Comparison of ENCODE assay signal across 19 cellular contexts in genomic region chr6:150696156-150696555, GRCh38.
DNase-seq lines count a peak whose midpoint lies in the region; ATAC-seq and TF ChIP-seq lines count a peak whose summit lies in the region.
"Had no signal": no experiment of that assay in that cellular context is flagged by ENCODE, and none has a peak within 500 bp of the region (broad histone marks: within the 10 kb centered on the region; RNA-seq: fewer than 3 reads in every experiment).

No MANE protein-coding gene starts in this region.

- H2BK12ac ChIP-seq in H9 (ENCODE audit: insufficient read length, low read depth, low read length), result no peak overlapping the region

- no peak overlapping the region for H2BK5ac ChIP-seq in H9 (ENCODE audit: insufficient read length, low read length)

- peaks cover 14 to 78% (median 41%) of the 10 kb centered on the region in 10 experiments for H3K4me1 ChIP-seq in BLaER1 treated with 17β-estradiol and CSF1 and Interleukin-3, amounts not matched to agents 10 nM and 100 nM
- H3K4me1 ChIP-seq in H9 (ENCODE audit: insufficient read depth, low read length) (no peaks in the 10 kb centered on the region), left lung (no peaks in the 10 kb centered on the region), aorta (ENCODE audit: control insufficient read depth in 1 of 2, insufficient read depth in 2 of 2, low read length in 2 of 2) (peaks cover 0 to 2% of the 10 kb centered on the region in 2 donors)

- H3K9me3 Mint-ChIP-seq in H9, result no peaks in the 10 kb centered on the region
- H3K9me3 Mint-ChIP-seq: activated naive CD4-positive, alpha-beta T cell treated with anti-CD3 and anti-CD28 coated beads, Interleukin-2, amount 10 ng/mL, durations not matched to agents 7 days and 5 days; effector memory CD8-positive, alpha-beta T cell had no signal

- peaks cover 2 to 9% of the 10 kb centered on the region in 2 experiments; a peak in 3 of 4 replicates for H3K4me1 Mint-ChIP-seq in H9
- H3K4me1 Mint-ChIP-seq: activated naive CD4-positive, alpha-beta T cell treated with anti-CD3 and anti-CD28 coated beads, Interleukin-2, amount 10 ng/mL, durations not matched to agents 7 days and 5 days had no signal

- no peaks in the 10 kb centered on the region for H3K36me3 ChIP-seq in BLaER1 treated with 17β-estradiol and CSF1 and Interleukin-3, amounts not matched to agents 10 nM and 100 nM
- H3K36me3 ChIP-seq in left lung (no peaks in the 10 kb centered on the region), aorta (ENCODE audit: control insufficient read depth in 1 of 2, insufficient read depth in 2 of 2, low read length in 1 of 2) (no peaks in the 10 kb centered on the region)
- H3K36me3 ChIP-seq: right atrium auricular region, thoracic aorta had no signal

- no peak overlapping the region for H3K4me3 ChIP-seq in BLaER1 treated with 17β-estradiol and CSF1 and Interleukin-3, amounts not matched to agents 10 nM and 100 nM
- H3K4me3 ChIP-seq in left lung, result no peak overlapping the region
- H3K4me3 ChIP-seq in aorta (ENCODE audit: low read length in 2 of 2), result no peak overlapping the region
- H3K4me3 ChIP-seq: right atrium auricular region, thoracic aorta had no signal

- no peak overlapping the region for H4K8ac ChIP-seq in H9 (replicated peaks; ENCODE audit: insufficient read length, low read depth, low read length)

- H3K27ac Mint-ChIP-seq in H9, result 0 out of 7 replicates have a peak overlapping the region, but pooled peaks of 1 of the 3 experiments have one; percentile 16
- H3K27ac Mint-ChIP-seq: activated naive CD4-positive, alpha-beta T cell treated with anti-CD3 and anti-CD28 coated beads, Interleukin-2, amount 10 ng/mL, durations not matched to agents 7 days and 5 days; effector memory CD8-positive, alpha-beta T cell had no signal

- H3K23ac ChIP-seq in H9 (ENCODE audit: insufficient read length, low read depth, low read length), result peak overlapping the region; percentile 95

- H3K14ac ChIP-seq in H9 (ENCODE audit: insufficient read depth, low read length), result no peak overlapping the region

- no peaks in the 10 kb centered on the region for H3K36me3 Mint-ChIP-seq in H9 (ENCODE audit: insufficient read depth in 1 of 3, low read depth in 3 of 3)
- H3K36me3 Mint-ChIP-seq: activated naive CD4-positive, alpha-beta T cell treated with anti-CD3 and anti-CD28 coated beads, Interleukin-2, amount 10 ng/mL, durations not matched to agents 7 days and 5 days had no signal

- H3K4me2 ChIP-seq in BLaER1 treated with 17β-estradiol and CSF1 and Interleukin-3, amounts not matched to agents 10 nM and 100 nM, result peak overlapping the region in 8 of 11 experiments; percentile 14 to 37 (median 19); a peak in 9 of 22 replicates
- no peak overlapping the region for H3K4me2 ChIP-seq in H9 (ENCODE audit: insufficient read depth, insufficient read length, low read length)

- no peak overlapping the region for H3K18ac ChIP-seq in H9 (ENCODE audit: insufficient read length, low read depth, low read length)

- intact Hi-C loops in left lung (cut with DNase I), result no loop called here
- intact Hi-C loops in aorta (cut with DNase I), result no loop called here

- H2BK120ac ChIP-seq in H9 (ENCODE audit: low read depth, low read length, poor library complexity, severe bottlenecking), result no peak overlapping the region

- H3K27ac ChIP-seq in BLaER1 treated with 17β-estradiol and CSF1 and Interleukin-3, amounts not matched to agents 10 nM and 100 nM, result no peak overlapping the region
- H3K27ac ChIP-seq in H9 (ENCODE audit: insufficient read length, low read depth, low read length) (no peak overlapping the region), left lung (no peak overlapping the region), aorta (ENCODE audit: low read depth in 1 of 2, low read length in 2 of 2) (no peak overlapping the region)
- H3K27ac ChIP-seq: right atrium auricular region, thoracic aorta, VCaP had no signal

- H4K5ac ChIP-seq in H9 (ENCODE audit: insufficient read length, low read depth, low read length), result no peak overlapping the region

- H2BK15ac ChIP-seq in H9 (ENCODE audit: low read depth, low read length), result no peak overlapping the region

- ATAC-seq in left lung (no peak), aorta (ENCODE audit: low FRiP score) (no peak)
- ATAC-seq: effector memory CD8-positive, alpha-beta T cell; PC-3 had no signal

- no peaks in the 10 kb centered on the region for H3K27me3 Mint-ChIP-seq in H9 (ENCODE audit: low read depth)
- H3K27me3 Mint-ChIP-seq: effector memory CD8-positive, alpha-beta T cell had no signal

- H3K9ac ChIP-seq in BLaER1 treated with 17β-estradiol and CSF1 and Interleukin-3, amounts not matched to agents 10 nM and 100 nM, result no peak overlapping the region
- H3K9ac ChIP-seq in H9 (ENCODE audit: extremely low read depth, insufficient read length, low read length), result no peak overlapping the region

- peaks cover 0 to 52% (median 0%) of the 10 kb centered on the region in 11 experiments; a peak in 6 of 22 replicates for H3K27me3 ChIP-seq in BLaER1 treated with 17β-estradiol and CSF1 and Interleukin-3, amounts not matched to agents 10 nM and 100 nM
- H3K27me3 ChIP-seq in H9 (ENCODE audit: insufficient read depth, low read length) (no peaks in the 10 kb centered on the region), left lung (no peaks in the 10 kb centered on the region), aorta (ENCODE audit: control insufficient read depth in 1 of 2, insufficient read depth in 2 of 2, low read length in 1 of 2) (no peaks in the 10 kb centered on the region)
- H3K27me3 ChIP-seq: right atrium auricular region had no signal

- no peaks in the 10 kb centered on the region for H3K79me2 ChIP-seq in H9 (ENCODE audit: insufficient read depth, low read length)

- H2AK5ac ChIP-seq in H9 (ENCODE audit: insufficient read length, low read length), result no peak overlapping the region

- no peaks in the 10 kb centered on the region for H3K23me2 ChIP-seq in H9 (ENCODE audit: insufficient read length, low read depth, low read length, poor library complexity, severe bottlenecking)

- peaks cover 0 to 5% (median 0%) of the 10 kb centered on the region in 11 experiments; a peak in 2 of 22 replicates for H4K20me1 ChIP-seq in BLaER1 treated with 17β-estradiol and CSF1 and Interleukin-3, amounts not matched to agents 10 nM and 100 nM
- H4K20me1 ChIP-seq in H9 (ENCODE audit: control insufficient read depth, insufficient read depth, insufficient read length), result no peaks in the 10 kb centered on the region

- no peak overlapping the region for H2AFZ ChIP-seq in H9 (ENCODE audit: low read length)

- H3T11ph ChIP-seq in H9 (ENCODE audit: low read length), result no peak overlapping the region

- H3K56ac ChIP-seq in H9 (ENCODE audit: insufficient read length, low read depth, low read length), result no peak overlapping the region

- DNase-seq in H9 (no peak), NCI-H524 (lab: John Stamatoyannopoulos, UW) (peak; percentile 79 to 95), mucosa of gallbladder (ENCODE audit: low spot score) (peak; percentile 25), left lung (no peak), aorta (no peak)
- DNase-seq in effector CD8-positive, alpha-beta T cell (lab: John Stamatoyannopoulos, UW), result no peak
- DNase-seq: activated CD4-positive, alpha-beta T cell treated with anti-CD3 and anti-CD28 coated beads, Interleukin-2, amount 50 U/mL, for 48 hours; activated naive CD4-positive, alpha-beta T cell treated with anti-CD3 and anti-CD28 coated beads, Interleukin-2, amount 10 ng/mL, durations not matched to agents 7 days and 5 days; activated T-cell treated with anti-CD3 and anti-CD28 coated beads for 4 hours; effector memory CD8-positive, alpha-beta T cell; head of caudate nucleus; NCI-H1436; NCI-H774; SHP77 treated with DMSO at 0.1 percent for 48 hours had no signal

- no peak overlapping the region for H4K91ac ChIP-seq in H9 (ENCODE audit: insufficient read length, low read depth, low read length)

- no CpG with 5 or more reads among the region's 7 CpGs for WGBS in H9 (ENCODE audit: extremely low coverage, insufficient read length, low lambda C conversion rate)
- WGBS in aorta, 2 donors, result 55 to 66% methylated on average over 7 of the region's 7 CpGs

- no peak overlapping the region for H3K4me3 Mint-ChIP-seq in H9
- H3K4me3 Mint-ChIP-seq: activated naive CD4-positive, alpha-beta T cell treated with anti-CD3 and anti-CD28 coated beads, Interleukin-2, amount 10 ng/mL, durations not matched to agents 7 days and 5 days; effector memory CD8-positive, alpha-beta T cell had no signal

- TF ChIP-seq CTCF in H9 (conservative IDR thresholded peaks at IDR 0.05) (no peak), left lung (IDR thresholded peaks at IDR 0.05) (no peak)

- H2BK20ac ChIP-seq in H9 (ENCODE audit: low read depth, low read length, poor library complexity, severe bottlenecking), result no peak overlapping the region

- no peaks in the 10 kb centered on the region for H3K9me3 ChIP-seq in BLaER1 treated with 17β-estradiol and CSF1 and Interleukin-3, amounts not matched to agents 10 nM and 100 nM (replicated peaks in 1 of 11)
- H3K9me3 ChIP-seq in H9 (ENCODE audit: control insufficient read depth, low read depth, low read length) (no peaks in the 10 kb centered on the region), left lung (no peaks in the 10 kb centered on the region), aorta (ENCODE audit: control insufficient read depth, low read length) (no peaks in the 10 kb centered on the region)
- H3K9me3 ChIP-seq: right atrium auricular region, thoracic aorta had no signal

- no peak overlapping the region for H3K4ac ChIP-seq in H9 (ENCODE audit: low read depth, low read length)

- no peaks in the 10 kb centered on the region for H3K79me1 ChIP-seq in H9 (ENCODE audit: insufficient read depth, low read depth, low read length, poor library complexity, severe bottlenecking)

Comparison
In these comparisons a context has a peak if more than half of its experiments do, and no peak if none do; other contexts are left out.
1. DNase-seq: peak in NCI-H524 (2 of 2) and mucosa of gallbladder (single experiment); none in H9 (single experiment), left lung (0 of 2), aorta (0 of 2) and effector CD8-positive, alpha-beta T cell (single experiment).